Comparison of ENCODE assay signal across 19 cellular contexts in the genomic region with DNA sequence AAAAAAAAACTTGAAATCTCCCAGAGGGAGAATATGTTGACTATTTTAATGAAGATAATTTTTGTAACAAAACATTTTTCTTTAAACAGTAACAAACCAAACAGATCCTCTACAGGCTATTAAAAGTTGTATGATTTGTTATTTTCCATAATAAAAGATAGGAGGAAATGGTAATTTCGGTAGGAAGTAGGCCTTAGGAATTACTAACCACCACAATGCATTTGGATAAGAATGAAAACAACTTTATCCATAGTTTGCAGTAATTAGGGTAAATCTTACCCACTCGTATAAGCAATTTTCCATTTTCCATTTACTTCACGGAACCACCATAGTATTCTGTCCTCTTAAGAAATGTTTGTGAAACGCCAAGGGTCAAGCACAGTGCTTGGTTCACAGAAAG. TPM values are rescaled to one million over a fixed set of nuclear protein-coding genes. Genes with fewer than 3 reads are reported as not detected.
DNase-seq lines count a peak whose midpoint lies in the region; ATAC-seq, FAIRE-seq and TF ChIP-seq lines count a peak whose summit lies in the region.
"Had no signal": no experiment of that assay in that cellular context is flagged by ENCODE, and none has a peak within 500 bp of the region (broad histone marks: within the 10 kb centered on the region; RNA-seq: fewer than 3 reads in every experiment).

No MANE protein-coding gene starts in this region.

- whole genome bisulfite sequencing in HUES64 = 6% methylated on average over 2 of the region's 4 CpGs
- 60% methylated on average over 2 to 3 of the region's 4 CpGs for WGBS in endodermal cell (ENCODE audit: insufficient coverage in 1 of 2, insufficient read length in 1 of 2), 2 experiments

- no peak for FAIRE-seq in GM19239 (lab: Jason Lieb, UNC)
- FAIRE-seq: GM12891 had no signal

- peaks cover 21% of the 10 kb centered on the region for H3K4me1 Mint-ChIP-seq in endodermal cell
- peaks cover 9% of the 10 kb centered on the region for H3K4me1 Mint-ChIP-seq in memory B cell

- H3K4me3 Mint-ChIP-seq in endodermal cell = peak overlapping the region; percentile 23
- no peak overlapping the region for H3K4me3 Mint-ChIP-seq in memory B cell

- H3K27ac Mint-ChIP-seq in endodermal cell (no peak overlapping the region), memory B cell (peak overlapping the region; percentile 8)
- H3K27ac Mint-ChIP-seq: IgD-negative memory B cell had no signal

- H3K9me3 ChIP-seq in DND-41 (ENCODE audit: insufficient read depth, low read length, severe bottlenecking) = peaks cover 5% of the 10 kb centered on the region
- no peaks in the 10 kb centered on the region for H3K9me3 ChIP-seq in HUES64 (ENCODE audit: insufficient read depth, low read depth, low read length)
- peaks cover 13% of the 10 kb centered on the region for H3K9me3 ChIP-seq in endodermal cell (ENCODE audit: control insufficient read depth, low read length)
- H3K9me3 ChIP-seq: SJCRH30 had no signal

- H3K79me2 ChIP-seq in DND-41 (ENCODE audit: insufficient read depth, low read length) = peaks cover 84% of the 10 kb centered on the region

- H3K27me3 Mint-ChIP-seq in endodermal cell (ENCODE audit: insufficient read depth) = peaks cover 29% of the 10 kb centered on the region
- no peaks in the 10 kb centered on the region for H3K27me3 Mint-ChIP-seq in memory B cell

- peaks cover 11% of the 10 kb centered on the region for H3K9me3 Mint-ChIP-seq in endodermal cell
- peaks cover 1% of the 10 kb centered on the region for H3K9me3 Mint-ChIP-seq in memory B cell

- no peaks in the 10 kb centered on the region for H4K20me1 ChIP-seq in DND-41 (ENCODE audit: insufficient read depth, low read length)

- no peaks in the 10 kb centered on the region for H3K27me3 ChIP-seq in DND-41 (ENCODE audit: insufficient read depth, low read length, poor library complexity)
- H3K27me3 ChIP-seq in HUES64 (ENCODE audit: insufficient read depth, low read length) = no peaks in the 10 kb centered on the region
- peaks cover 28% of the 10 kb centered on the region for H3K27me3 ChIP-seq in endodermal cell (ENCODE audit: control insufficient read depth, insufficient read depth, low read length, poor library complexity, severe bottlenecking)
- H3K27me3 ChIP-seq: SJCRH30 had no signal

- TF ChIP-seq CTCF in DND-41 (IDR thresholded peaks at IDR 0.05; ENCODE audit: borderline replicate concordance, extremely low read depth, low read length, poor library complexity, severe bottlenecking) (no peak), endodermal cell (conservative IDR thresholded peaks at IDR 0.05) (no peak)

- ATAC-seq in DND-41 (ENCODE audit: insufficient read depth, low read depth) = no peak
- no peak for ATAC-seq in memory B cell (ENCODE audit: low read depth)
- no peak for ATAC-seq in GM21717 (IDR thresholded peaks at IDR 0.05; ENCODE audit: unreplicated experiment)
- ATAC-seq in GM19463 (IDR thresholded peaks at IDR 0.05; ENCODE audit: unreplicated experiment) = no peak
- ATAC-seq: PC-3 had no signal

- no peak overlapping the region for H2AFZ ChIP-seq in DND-41 (ENCODE audit: low read depth, low read length)

- H3K36me3 ChIP-seq in DND-41 (ENCODE audit: insufficient read depth, low read length) = peaks cover 2% of the 10 kb centered on the region
- no peaks in the 10 kb centered on the region for H3K36me3 ChIP-seq in HUES64 (ENCODE audit: insufficient read depth, low read length)
- no peaks in the 10 kb centered on the region for H3K36me3 ChIP-seq in endodermal cell (ENCODE audit: control insufficient read depth, insufficient read depth, low read length)
- H3K36me3 ChIP-seq: SJCRH30 had no signal

- H3K4me3 ChIP-seq in DND-41 (ENCODE audit: low read depth in 1 of 2, low read length in 2 of 2) = no peak overlapping the region
- peak overlapping the region; percentile 92 for H3K4me3 ChIP-seq in HUES64 (ENCODE audit: low read length)
- peak overlapping the region; percentile 1 for H3K4me3 ChIP-seq in endodermal cell (ENCODE audit: low read length)
- H3K4me3 ChIP-seq: SJCRH30 had no signal

- DNase-seq in DND-41 (no peak), endodermal cell (no peak), memory B cell (ENCODE audit: low spot score in 2 of 2) (no peak), hepatic stellate cell (ENCODE audit: low spot score) (no peak), GM19239 (ENCODE audit: insufficient read length, low spot score) (no peak)
- DNase-seq: DMS79 treated with DMSO at 0.1 percent for 48 hours, GF-D8, NCI-H2171, NCI-H446, PC-3, SJCRH30 had no signal

- peak overlapping the region; percentile 75 for H3K4me2 ChIP-seq in DND-41 (ENCODE audit: insufficient read depth, low read length)

- peaks cover 7% of the 10 kb centered on the region for H3K36me3 Mint-ChIP-seq in endodermal cell (ENCODE audit: low read depth)
- no peaks in the 10 kb centered on the region for H3K36me3 Mint-ChIP-seq in memory B cell
- H3K36me3 Mint-ChIP-seq: IgD-negative memory B cell had no signal

- no peak overlapping the region for H3K27ac ChIP-seq in DND-41 (ENCODE audit: low read length)
- H3K27ac ChIP-seq in HUES64 (ENCODE audit: low read depth, low read length) = peak overlapping the region; percentile 96
- H3K27ac ChIP-seq in endodermal cell (ENCODE audit: low read depth, low read length) = no peak overlapping the region
- H3K27ac ChIP-seq: RWPE1, SJCRH30 had no signal

- H3K9ac ChIP-seq in DND-41 (ENCODE audit: low read depth, low read length) = no peak overlapping the region
- peak overlapping the region; percentile 93; the same call in 1 of the 2 replicates for H3K9ac ChIP-seq in HUES64 (ENCODE audit: low read depth, low read length)
- no peak overlapping the region for H3K9ac ChIP-seq in endodermal cell (ENCODE audit: extremely low read depth, low read length, poor library complexity, severe bottlenecking)

- H3K4me1 ChIP-seq in DND-41 (ENCODE audit: insufficient read depth, low read length) = peaks cover 42% of the 10 kb centered on the region
- peaks cover 28% of the 10 kb centered on the region for H3K4me1 ChIP-seq in HUES64 (ENCODE audit: insufficient read depth, low read length)
- no peaks in the 10 kb centered on the region for H3K4me1 ChIP-seq in endodermal cell (ENCODE audit: control insufficient read depth, insufficient read depth, low read length)
- H3K4me1 ChIP-seq: SJCRH30 had no signal

RNA-seq across cellular contexts. Expression of a gene that starts 6.0 kb away (rescaled TPM):
- 88.2 TPM for polyA plus RNA-seq in HUES64 (2013, experiment 1 of 2)
- polyA plus RNA-seq in HUES64 (2013, experiment 2 of 2) = 72.9 TPM
- total RNA-seq in endodermal cell = 10 to 100 TPM; 17.5 to 30.8 TPM
- 16.9 TPM for polyA plus RNA-seq in endodermal cell (2013, experiment 1 of 2)
- polyA plus RNA-seq in endodermal cell (2013, experiment 2 of 2) = 12.0 TPM
- total RNA-seq: A172, LHCN-M2, PC-3 had no signal

Comparison
In these comparisons a context has a peak if more than half of its experiments do, and no peak if none do; other contexts are left out.
1. H3K4me3 ChIP-seq: peak in HUES64 (single experiment) and endodermal cell (single experiment); none in DND-41 (0 of 2).